In genomic region chr17:49360796-49361128, GRCh38 we compare ENCODE assay signal across 8 cellular contexts. TPM values are rescaled to one million over a fixed set of nuclear protein-coding genes. Genes with fewer than 3 reads are reported as not detected.
A peak's percentile ranks its signal among the peaks of the same experiment; 100 is the strongest.
DNase-seq lines count a peak whose midpoint lies in the region; ATAC-seq and TF ChIP-seq lines count a peak whose summit lies in the region.

No MANE protein-coding gene starts in this region.

- peak overlapping the region; percentile 90 to 99 for H3K4me3 Mint-ChIP-seq in CD14-positive monocyte

- H3K27ac ChIP-seq in HL-60 (replicated peaks) (peak overlapping the region; percentile 88), tibial nerve (peak overlapping the region in 3 of 4 donors; percentile 96 to 97 (median 96))

- H3K27me3 Mint-ChIP-seq in CD14-positive monocyte (ENCODE audit: low read depth in 3 of 3) = no peaks in the 10 kb centered on the region

- H3K36me3 ChIP-seq in tibial nerve = no peaks in the 10 kb centered on the region

- intact Hi-C loops in CD14-positive monocyte (cut with micrococcal nuclease) = loop anchor here (5.0 kb wide), 2 partner anchors 37 to 43 kb away; no protein-coding TSS in a partner anchor

- TF ChIP-seq EP300 in tibial nerve (IDR thresholded peaks at IDR 0.05) = no peak

- peaks cover 2 to 7% of the 10 kb centered on the region in 2 donors for H3K36me3 Mint-ChIP-seq in CD14-positive monocyte

- ATAC-seq in esophagus mucosa (no peak), GM21619 (IDR thresholded peaks at IDR 0.05; ENCODE audit: unreplicated experiment) (no peak)

- no peak for TF ChIP-seq POLR2A in tibial nerve (IDR thresholded peaks at IDR 0.05)

- H3K4me3 ChIP-seq in HL-60 (replicated peaks; ENCODE audit: insufficient read depth, low read length) (peak overlapping the region; percentile 82), astrocyte of the spinal cord (ENCODE audit: low read depth, low read length) (peak overlapping the region; percentile 94), tibial nerve (peak overlapping the region; percentile 83 to 95 (median 89))

- H3K9me3 ChIP-seq in tibial nerve = no peaks in the 10 kb centered on the region

- H3K4me1 ChIP-seq in tibial nerve = peaks cover 0 to 40% (median 21%) of the 10 kb centered on the region in 4 donors

- H3K9me3 Mint-ChIP-seq in CD14-positive monocyte = peaks cover 0 to 3% (median 0%) of the 10 kb centered on the region in 7 donors

- H3K27ac Mint-ChIP-seq in CD14-positive monocyte = peak overlapping the region; percentile 75 to 96 (median 95)

- WGBS in tibial nerve, 2 donors = 2 to 3% methylated on average over 8 of the region's 8 CpGs

- peaks cover 44% of the 10 kb centered on the region for H3K4me1 Mint-ChIP-seq in CD14-positive monocyte

- DNase-seq in CD14-positive monocyte (ENCODE audit: low spot score) (no peak), HL-60 (ENCODE audit: low read depth in 1 of 2, low spot score in 1 of 2) (no peak), astrocyte of the spinal cord (ENCODE audit: low read depth, low spot score) (no peak), lung microvascular endothelial cell (ENCODE audit: low read depth in 2 of 2) (peak; percentile 51 to 59), tibial nerve (ENCODE audit: low spot score in 2 of 2) (no peak), HuH-7 (ENCODE audit: low spot score) (no peak)

- H3K27me3 ChIP-seq in HL-60 (ENCODE audit: insufficient read depth, poor library complexity, severe bottlenecking) (no peaks in the 10 kb centered on the region), tibial nerve (no peaks in the 10 kb centered on the region)

- TF ChIP-seq CTCF in CD14-positive monocyte (IDR thresholded peaks at IDR 0.05) = no peak
- no peak for TF ChIP-seq CTCF in HL-60 (IDR thresholded peaks at IDR 0.05; ENCODE audit: insufficient read depth, low read length)
- no peak for TF ChIP-seq CTCF in astrocyte of the spinal cord (IDR thresholded peaks at IDR 0.05; ENCODE audit: low read depth, low read length)
- TF ChIP-seq CTCF in tibial nerve (IDR thresholded peaks at IDR 0.05) = no peak

- in situ Hi-C loops in astrocyte of the spinal cord (cut with HindIII; ENCODE audit: low sequenced_read_pairs) = no loop called here

RNA-seq across cellular contexts. Expression of gene ZNF652, which starts 1.3 kb away (rescaled TPM):
- polyA plus RNA-seq in CD14-positive monocyte = 10 to 100 TPM; 16.9 to 19.8 TPM
- total RNA-seq in lung microvascular endothelial cell (8.1 and 12.1 TPM in 2 replicates), tibial nerve (10 to 100 TPM; 35.7 to 58.6 (median 43.9) TPM), esophagus mucosa (10.9 TPM)

RNA-seq across cellular contexts. Expression of gene PHB1, which starts 53.9 kb away (rescaled TPM):
- polyA plus RNA-seq in CD14-positive monocyte = 10 to 100 TPM; 83.9 to 89.2 TPM
- total RNA-seq in lung microvascular endothelial cell (130 and 154 TPM in 2 replicates), tibial nerve (100 to 1,000 TPM in 1 of 4 donors, 10 to 100 TPM in 3; 83.5 to 114 (median 90.4) TPM), esophagus mucosa (141 TPM)

Comparison
In these comparisons a context has a peak if more than half of its experiments do, and no peak if none do; other contexts are left out.
1. DNase-seq: peak in lung microvascular endothelial cell (2 of 2); none in CD14-positive monocyte (single experiment), HL-60 (0 of 2), astrocyte of the spinal cord (single experiment), tibial nerve (0 of 2) and HuH-7 (single experiment).
2. Peak in every context shown above with its lines, with median percentiles within 50 percentile points of each other: H3K4me3 ChIP-seq.